ENCODE assay signal across 9 cellular contexts in genomic region chr12:124829008-124829707, GRCh38. TPM values are rescaled to one million over a fixed set of nuclear protein-coding genes. Genes with fewer than 3 reads are reported as not detected.
DNase-seq lines count a peak whose midpoint lies in the region; ATAC-seq and TF ChIP-seq lines count a peak whose summit lies in the region.
"Had no signal": no experiment of that assay in that cellular context is flagged by ENCODE, and none has a peak within 500 bp of the region (broad histone marks: within the 10 kb centered on the region; RNA-seq: fewer than 3 reads in every experiment).

No MANE protein-coding gene starts in this region.

- H3K36me3 ChIP-seq in heart left ventricle (no peaks in the 10 kb centered on the region), vagina (no peaks in the 10 kb centered on the region)

- H3K9me3 ChIP-seq in heart left ventricle, result peaks cover 0 to 5% (median 0%) of the 10 kb centered on the region in 12 donors
- H3K9me3 ChIP-seq in vagina, result no peaks in the 10 kb centered on the region

- in situ Hi-C loops in astrocyte of the cerebellum (cut with HindIII; ENCODE audit: low sequenced_read_pairs), result no loop called here

- H3K27me3 ChIP-seq in heart left ventricle (no peaks in the 10 kb centered on the region), vagina (no peaks in the 10 kb centered on the region)

- intact Hi-C loops in left cardiac atrium (cut with DNase I) (no loop called here), heart left ventricle (cut with DNase I) (no loop called here), vagina (cut with DNase I) (no loop called here)

- H3K36me3 Mint-ChIP-seq in activated CD4-positive, alpha-beta T cell treated with anti-CD3 and anti-CD28 coated beads, Interleukin-2, amount 10 ng/mL, durations not matched to agents 7 days and 5 days (ENCODE audit: low read depth), result no peaks in the 10 kb centered on the region

- H3K4me1 Mint-ChIP-seq in activated CD4-positive, alpha-beta T cell treated with anti-CD3 and anti-CD28 coated beads, Interleukin-2, amount 10 ng/mL, durations not matched to agents 7 days and 5 days, result no peaks in the 10 kb centered on the region

- CTCF ChIA-PET in activated CD4-positive, alpha-beta T cell treated with anti-CD3 and anti-CD28 coated beads, Interleukin-2, amount 10 ng/mL, durations not matched to agents 7 days and 5 days (lab: Charles Lee), result no interaction called here

- no peak overlapping the region for H3K27ac ChIP-seq in heart left ventricle
- peak overlapping the region; percentile 17 for H3K27ac ChIP-seq in vagina

- TF ChIP-seq POLR2A in heart left ventricle (IDR thresholded peaks at IDR 0.05) (no peak), vagina (IDR thresholded peaks at IDR 0.05) (no peak)

- no peak overlapping the region for H3K4me3 Mint-ChIP-seq in activated CD4-positive, alpha-beta T cell treated with anti-CD3 and anti-CD28 coated beads, Interleukin-2, amount 10 ng/mL, durations not matched to agents 7 days and 5 days

- WGBS in heart left ventricle, 4 donors, result 85 to 95% (median 91%) methylated on average over 9 of the region's 9 CpGs

- H3K9me3 Mint-ChIP-seq in activated CD4-positive, alpha-beta T cell treated with anti-CD3 and anti-CD28 coated beads, Interleukin-2, amount 10 ng/mL, durations not matched to agents 7 days and 5 days, result no peaks in the 10 kb centered on the region

- H3K4me1 ChIP-seq in heart left ventricle (peaks cover 0 to 24% (median 7%) of the 10 kb centered on the region in 12 donors), vagina (peaks cover 29% of the 10 kb centered on the region)

- no peak for TF ChIP-seq CTCF in heart left ventricle (IDR thresholded peaks at IDR 0.05)
- no peak for TF ChIP-seq CTCF in astrocyte of the cerebellum (IDR thresholded peaks at IDR 0.05; ENCODE audit: low read depth, low read length, missing control alignments)
- no peak for TF ChIP-seq CTCF in vagina (IDR thresholded peaks at IDR 0.05)

- H3K4me3 ChIP-seq in heart left ventricle (no peak overlapping the region), astrocyte of the cerebellum (ENCODE audit: low read depth, low read length) (no peak overlapping the region), vagina (no peak overlapping the region)

- H3K27ac Mint-ChIP-seq in activated CD4-positive, alpha-beta T cell treated with anti-CD3 and anti-CD28 coated beads, Interleukin-2, amount 10 ng/mL, durations not matched to agents 7 days and 5 days, result no peak overlapping the region

- POLR2A ChIA-PET in activated CD4-positive, alpha-beta T cell treated with anti-CD3 and anti-CD28 coated beads, Interleukin-2, amount 10 ng/mL, durations not matched to agents 7 days and 5 days (lab: Charles Lee), result no interaction called here

- DNase-seq in left cardiac atrium, result no peak
- no peak for DNase-seq in heart left ventricle
- peak; percentile 28 for DNase-seq in astrocyte of the cerebellum (ENCODE audit: low read depth)
- DNase-seq in kidney glomerular epithelial cell (lab: John Stamatoyannopoulos, UW), result peak; percentile 81
- no peak for DNase-seq in vagina (ENCODE audit: extremely low spot score in 2 of 2)
- no peak for DNase-seq in activated CD4-positive, alpha-beta T cell treated with anti-CD3 and anti-CD28 coated beads, Interleukin-2, amount 10 ng/mL, durations not matched to agents 7 days and 5 days
- no peak for DNase-seq in NCI-H2171 treated with DMSO at 0.1 percent for 48 hours (lab: John Stamatoyannopoulos, UW)
- DNase-seq in cortex of kidney (lab: John Stamatoyannopoulos, UW), result no peak
- DNase-seq: C1 segment of cervical spinal cord had no signal

- no peaks in the 10 kb centered on the region for H3K27me3 Mint-ChIP-seq in activated CD4-positive, alpha-beta T cell treated with anti-CD3 and anti-CD28 coated beads, Interleukin-2, amount 10 ng/mL, durations not matched to agents 7 days and 5 days

- ATAC-seq in left cardiac atrium (peak; percentile 5 to 67), heart left ventricle (no peak)

RNA-seq across cellular contexts. Expression of gene SCARB1, which starts 34.5 kb away (rescaled TPM):
- total RNA-seq in left cardiac atrium, result 10 to 100 TPM; 26.2 to 31.3 TPM
- total RNA-seq in heart left ventricle, result 10 to 100 TPM in 8 of 9 donors, 1 to 10 TPM in 1; 6.9 to 21.7 (median 15.2) TPM
- polyA plus RNA-seq in heart left ventricle, result 1 to 10 TPM; 8.3 to 8.8 TPM
- 20.6 TPM for total RNA-seq in vagina
- 1 to 10 TPM; 5.3 to 6.2 TPM for total RNA-seq in activated CD4-positive, alpha-beta T cell treated with anti-CD3 and anti-CD28 coated beads, Interleukin-2, amount 10 ng/mL, durations not matched to agents 7 days and 5 days

Comparison
In these comparisons a context has a peak if more than half of its experiments do, and no peak if none do; other contexts are left out.
1. ATAC-seq: peak in left cardiac atrium (2 of 2); none in heart left ventricle (0 of 4).
2. DNase-seq: peak in astrocyte of the cerebellum (single experiment) and kidney glomerular epithelial cell (single experiment); none in left cardiac atrium (single experiment), heart left ventricle (0 of 5), vagina (0 of 2), activated CD4-positive, alpha-beta T cell treated with anti-CD3 and anti-CD28 coated beads, Interleukin-2, amount 10 ng/mL, durations not matched to agents 7 days and 5 days (single experiment), NCI-H2171 treated with DMSO at 0.1 percent for 48 hours (single experiment) and cortex of kidney (single experiment).